In the genomic region with DNA sequence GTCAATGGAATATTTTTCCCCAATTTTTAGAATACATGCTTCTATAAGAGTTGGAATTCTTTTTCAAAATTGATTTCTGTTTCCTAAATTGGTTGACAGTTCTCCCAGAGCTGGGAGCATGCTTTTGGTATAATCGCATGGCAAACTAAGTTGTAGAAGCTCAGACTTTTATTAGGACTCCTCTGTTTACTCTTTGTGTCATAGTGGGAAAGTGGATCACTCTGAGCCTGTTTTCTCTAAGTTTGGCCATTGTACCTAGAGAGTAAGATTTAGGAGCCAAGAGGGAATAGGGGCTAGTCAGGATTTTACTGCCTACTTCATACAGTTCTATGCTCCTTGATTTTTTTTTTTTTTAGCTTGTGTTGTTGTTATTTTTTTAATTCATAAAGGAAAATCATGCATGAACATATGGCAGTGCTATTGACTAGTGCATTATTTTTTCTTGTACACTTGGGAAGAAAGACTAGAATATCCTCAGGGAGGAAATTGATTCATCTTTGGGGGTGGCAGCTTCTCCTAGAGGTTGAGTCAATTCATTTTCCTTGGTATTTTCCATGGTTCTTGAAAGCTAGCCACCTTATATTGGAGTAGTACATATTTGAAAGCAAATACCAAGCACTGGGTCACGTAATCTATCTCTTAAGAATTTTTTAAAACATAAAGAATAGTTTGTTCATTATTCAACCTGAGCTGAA, we compare ENCODE assay signal across 16 cellular contexts.
"Had no signal": no experiment of that assay in that cellular context is flagged by ENCODE, and none has a peak within 500 bp of the region (broad histone marks: within the 10 kb centered on the region; RNA-seq: fewer than 3 reads in every experiment).

No MANE protein-coding gene starts in this region.

- ATAC-seq: activated CD8-positive, alpha-beta T cell treated with anti-CD3 and anti-CD28 coated beads for 36 hours; left lobe of liver; stimulated activated naive CD8-positive, alpha-beta T cell treated with anti-CD3 and anti-CD28 coated beads, Interleukin-15, Interleukin-2, amounts not matched to agents 100 U/mL and 50 U/mL, for 24 hours; T-cell had no signal

- H3K27ac ChIP-seq: colonic mucosa, right atrium auricular region, tibial nerve had no signal

- DNase-seq: activated CD4-positive, alpha-beta T cell treated with anti-CD3 and anti-CD28 coated beads, Interleukin-2, amount 10 ng/mL, durations not matched to agents 24 days and 14 days; activated CD8-positive, alpha-beta T cell treated with anti-CD3 and anti-CD28 coated beads for 36 hours; activated naive CD4-positive, alpha-beta T cell treated with Interleukin-2 at 50 U/mL for 16 hours; activated T-cell treated with anti-CD3 and anti-CD28 coated beads, Interleukin-2, amount 50 U/mL, for 24 hours; anterior cingulate cortex; colonic mucosa; erythroblast; nephron progenitor cell; occipital lobe; stimulated activated CD4-positive, alpha-beta T cell treated with anti-CD3 and anti-CD28 coated beads, Interleukin-12 subunit alpha, Interleukin-12 subunit beta, amount 100 ng/mL, for 4 hours; stimulated activated CD4-positive, alpha-beta T cell treated with anti-CD3 and anti-CD28 coated beads, Interleukin-1b, Interleukin-23, amount 100 ng/mL, for 48 hours; stimulated activated naive CD8-positive, alpha-beta T cell treated with anti-CD3 and anti-CD28 coated beads, Interleukin-15, Interleukin-2, amounts not matched to agents 100 U/mL and 50 U/mL, for 24 hours; T-cell had no signal
